In the genomic region with DNA sequence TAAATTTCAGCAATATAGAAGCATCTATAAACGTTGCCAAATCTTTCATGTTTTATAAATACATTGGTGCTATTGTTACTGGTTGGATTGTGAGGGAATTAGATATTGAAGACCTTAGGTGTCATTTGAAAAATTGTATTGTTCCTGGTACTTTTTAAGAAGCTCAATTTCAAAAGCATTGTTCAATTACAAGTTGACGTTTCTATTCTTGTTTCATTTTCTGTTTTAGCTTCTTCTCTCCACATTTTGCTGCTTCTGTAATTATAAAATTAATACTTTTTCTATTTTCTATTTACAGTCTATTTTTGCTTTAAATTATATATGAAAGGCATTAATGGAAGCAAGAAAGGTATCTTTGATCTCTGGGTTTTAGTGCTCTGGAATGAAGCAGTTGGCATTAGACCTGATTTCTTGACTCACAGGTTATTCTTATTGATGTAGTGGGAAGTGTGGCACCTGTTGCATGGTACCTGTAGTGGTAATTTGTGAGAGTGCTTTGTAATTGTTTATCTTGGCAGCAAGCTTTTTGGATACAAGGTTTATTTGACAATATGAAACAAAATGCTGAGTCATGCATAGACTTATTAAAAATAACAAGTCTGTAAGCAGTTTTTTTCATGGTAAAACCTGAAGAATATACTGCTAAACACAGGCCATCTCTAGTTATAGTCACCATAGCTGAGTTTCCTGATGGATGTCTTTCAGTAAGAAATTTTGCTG, we compare ENCODE assay signal across 2 cellular contexts.
A peak's percentile ranks its signal among the peaks of the same experiment; 100 is the strongest.
TF ChIP-seq lines count a peak whose summit lies in the region.

No MANE protein-coding gene starts in this region.

TF ChIP-seq in HEK293, 187 proteins besides CTCF, POLR2A, EP300 and RAD21 (continued from another document):
- TF ChIP-seq ZNF26 (tag by site-specific recombination; IDR thresholded peaks at IDR 0.05) (no peak), ZNF521 (tag by site-specific recombination; IDR thresholded peaks at IDR 0.05) (no peak), ZBTB8A (tag by site-specific recombination; IDR thresholded peaks at IDR 0.05) (no peak), ZNF560 (tag by site-specific recombination; IDR thresholded peaks at IDR 0.05; ENCODE audit: borderline replicate concordance) (no peak), ZNF175 (tag by site-specific recombination; IDR thresholded peaks at IDR 0.05) (no peak), SP7 (tag by site-specific recombination; IDR thresholded peaks at IDR 0.05) (no peak), FEZF1 (tag by site-specific recombination; IDR thresholded peaks at IDR 0.05) (no peak), SCRT2 (tag by site-specific recombination; IDR thresholded peaks at IDR 0.05) (peak; percentile 98), ZNF174 (tag by site-specific recombination; IDR thresholded peaks at IDR 0.05) (no peak), ZFHX2 (tag by site-specific recombination; conservative IDR thresholded peaks at IDR 0.05) (no peak), ZNF266 (tag by site-specific recombination; IDR thresholded peaks at IDR 0.05; ENCODE audit: low read depth) (no peak), RBAK (tag by site-specific recombination; IDR thresholded peaks at IDR 0.05) (no peak), KLF8 (tag by site-specific recombination; IDR thresholded peaks at IDR 0.05) (no peak)
- TF ChIP-seq, protein P1, sequence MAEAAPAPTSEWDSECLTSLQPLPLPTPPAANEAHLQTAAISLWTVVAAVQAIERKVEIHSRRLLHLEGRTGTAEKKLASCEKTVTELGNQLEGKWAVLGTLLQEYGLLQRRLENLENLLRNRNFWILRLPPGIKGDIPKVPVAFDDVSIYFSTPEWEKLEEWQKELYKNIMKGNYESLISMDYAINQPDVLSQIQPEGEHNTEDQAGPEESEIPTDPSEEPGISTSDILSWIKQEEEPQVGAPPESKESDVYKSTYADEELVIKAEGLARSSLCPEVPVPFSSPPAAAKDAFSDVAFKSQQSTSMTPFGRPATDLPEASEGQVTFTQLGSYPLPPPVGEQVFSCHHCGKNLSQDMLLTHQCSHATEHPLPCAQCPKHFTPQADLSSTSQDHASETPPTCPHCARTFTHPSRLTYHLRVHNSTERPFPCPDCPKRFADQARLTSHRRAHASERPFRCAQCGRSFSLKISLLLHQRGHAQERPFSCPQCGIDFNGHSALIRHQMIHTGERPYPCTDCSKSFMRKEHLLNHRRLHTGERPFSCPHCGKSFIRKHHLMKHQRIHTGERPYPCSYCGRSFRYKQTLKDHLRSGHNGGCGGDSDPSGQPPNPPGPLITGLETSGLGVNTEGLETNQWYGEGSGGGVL (tag by site-specific recombination; IDR thresholded peaks at IDR 0.05) = no peak

TF ChIP-seq in WTC11, 78 proteins besides CTCF, POLR2A, EP300 and RAD21 (continued from another document):
- TF ChIP-seq, protein P2, sequence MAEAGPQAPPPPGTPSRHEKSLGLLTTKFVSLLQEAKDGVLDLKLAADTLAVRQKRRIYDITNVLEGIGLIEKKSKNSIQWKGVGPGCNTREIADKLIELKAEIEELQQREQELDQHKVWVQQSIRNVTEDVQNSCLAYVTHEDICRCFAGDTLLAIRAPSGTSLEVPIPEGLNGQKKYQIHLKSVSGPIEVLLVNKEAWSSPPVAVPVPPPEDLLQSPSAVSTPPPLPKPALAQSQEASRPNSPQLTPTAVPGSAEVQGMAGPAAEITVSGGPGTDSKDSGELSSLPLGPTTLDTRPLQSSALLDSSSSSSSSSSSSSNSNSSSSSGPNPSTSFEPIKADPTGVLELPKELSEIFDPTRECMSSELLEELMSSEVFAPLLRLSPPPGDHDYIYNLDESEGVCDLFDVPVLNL (CRISPR knock-in tag; IDR thresholded peaks at IDR 0.05; ENCODE audit: borderline replicate concordance, low read depth) = no peak
- TF ChIP-seq, protein P3, sequence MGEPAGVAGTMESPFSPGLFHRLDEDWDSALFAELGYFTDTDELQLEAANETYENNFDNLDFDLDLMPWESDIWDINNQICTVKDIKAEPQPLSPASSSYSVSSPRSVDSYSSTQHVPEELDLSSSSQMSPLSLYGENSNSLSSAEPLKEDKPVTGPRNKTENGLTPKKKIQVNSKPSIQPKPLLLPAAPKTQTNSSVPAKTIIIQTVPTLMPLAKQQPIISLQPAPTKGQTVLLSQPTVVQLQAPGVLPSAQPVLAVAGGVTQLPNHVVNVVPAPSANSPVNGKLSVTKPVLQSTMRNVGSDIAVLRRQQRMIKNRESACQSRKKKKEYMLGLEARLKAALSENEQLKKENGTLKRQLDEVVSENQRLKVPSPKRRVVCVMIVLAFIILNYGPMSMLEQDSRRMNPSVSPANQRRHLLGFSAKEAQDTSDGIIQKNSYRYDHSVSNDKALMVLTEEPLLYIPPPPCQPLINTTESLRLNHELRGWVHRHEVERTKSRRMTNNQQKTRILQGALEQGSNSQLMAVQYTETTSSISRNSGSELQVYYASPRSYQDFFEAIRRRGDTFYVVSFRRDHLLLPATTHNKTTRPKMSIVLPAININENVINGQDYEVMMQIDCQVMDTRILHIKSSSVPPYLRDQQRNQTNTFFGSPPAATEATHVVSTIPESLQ (CRISPR knock-in tag; IDR thresholded peaks at IDR 0.05) = no peak
- TF ChIP-seq, protein P4, sequence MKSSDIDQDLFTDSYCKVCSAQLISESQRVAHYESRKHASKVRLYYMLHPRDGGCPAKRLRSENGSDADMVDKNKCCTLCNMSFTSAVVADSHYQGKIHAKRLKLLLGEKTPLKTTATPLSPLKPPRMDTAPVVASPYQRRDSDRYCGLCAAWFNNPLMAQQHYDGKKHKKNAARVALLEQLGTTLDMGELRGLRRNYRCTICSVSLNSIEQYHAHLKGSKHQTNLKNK (CRISPR knock-in tag; IDR thresholded peaks at IDR 0.05) = no peak
- TF ChIP-seq ZNF671 (CRISPR knock-in tag; IDR thresholded peaks at IDR 0.05) (no peak), ATF2 (CRISPR knock-in tag; IDR thresholded peaks at IDR 0.05; ENCODE audit: borderline replicate concordance, low read depth) (no peak), ZNF281 (CRISPR knock-in tag; IDR thresholded peaks at IDR 0.05) (no peak), ZBTB21 (CRISPR knock-in tag; IDR thresholded peaks at IDR 0.05; ENCODE audit: borderline replicate concordance) (no peak), RORB (CRISPR knock-in tag; IDR thresholded peaks at IDR 0.05) (no peak), ESRRA (CRISPR knock-in tag; IDR thresholded peaks at IDR 0.05; ENCODE audit: borderline replicate concordance) (no peak)
- TF ChIP-seq, protein P5, sequence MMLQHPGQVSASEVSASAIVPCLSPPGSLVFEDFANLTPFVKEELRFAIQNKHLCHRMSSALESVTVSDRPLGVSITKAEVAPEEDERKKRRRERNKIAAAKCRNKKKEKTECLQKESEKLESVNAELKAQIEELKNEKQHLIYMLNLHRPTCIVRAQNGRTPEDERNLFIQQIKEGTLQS (CRISPR knock-in tag; conservative IDR thresholded peaks at IDR 0.05) = no peak
- TF ChIP-seq, protein P6, sequence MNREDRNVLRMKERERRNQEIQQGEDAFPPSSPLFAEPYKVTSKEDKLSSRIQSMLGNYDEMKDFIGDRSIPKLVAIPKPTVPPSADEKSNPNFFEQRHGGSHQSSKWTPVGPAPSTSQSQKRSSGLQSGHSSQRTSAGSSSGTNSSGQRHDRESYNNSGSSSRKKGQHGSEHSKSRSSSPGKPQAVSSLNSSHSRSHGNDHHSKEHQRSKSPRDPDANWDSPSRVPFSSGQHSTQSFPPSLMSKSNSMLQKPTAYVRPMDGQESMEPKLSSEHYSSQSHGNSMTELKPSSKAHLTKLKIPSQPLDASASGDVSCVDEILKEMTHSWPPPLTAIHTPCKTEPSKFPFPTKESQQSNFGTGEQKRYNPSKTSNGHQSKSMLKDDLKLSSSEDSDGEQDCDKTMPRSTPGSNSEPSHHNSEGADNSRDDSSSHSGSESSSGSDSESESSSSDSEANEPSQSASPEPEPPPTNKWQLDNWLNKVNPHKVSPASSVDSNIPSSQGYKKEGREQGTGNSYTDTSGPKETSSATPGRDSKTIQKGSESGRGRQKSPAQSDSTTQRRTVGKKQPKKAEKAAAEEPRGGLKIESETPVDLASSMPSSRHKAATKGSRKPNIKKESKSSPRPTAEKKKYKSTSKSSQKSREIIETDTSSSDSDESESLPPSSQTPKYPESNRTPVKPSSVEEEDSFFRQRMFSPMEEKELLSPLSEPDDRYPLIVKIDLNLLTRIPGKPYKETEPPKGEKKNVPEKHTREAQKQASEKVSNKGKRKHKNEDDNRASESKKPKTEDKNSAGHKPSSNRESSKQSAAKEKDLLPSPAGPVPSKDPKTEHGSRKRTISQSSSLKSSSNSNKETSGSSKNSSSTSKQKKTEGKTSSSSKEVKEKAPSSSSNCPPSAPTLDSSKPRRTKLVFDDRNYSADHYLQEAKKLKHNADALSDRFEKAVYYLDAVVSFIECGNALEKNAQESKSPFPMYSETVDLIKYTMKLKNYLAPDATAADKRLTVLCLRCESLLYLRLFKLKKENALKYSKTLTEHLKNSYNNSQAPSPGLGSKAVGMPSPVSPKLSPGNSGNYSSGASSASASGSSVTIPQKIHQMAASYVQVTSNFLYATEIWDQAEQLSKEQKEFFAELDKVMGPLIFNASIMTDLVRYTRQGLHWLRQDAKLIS (CRISPR knock-in tag; IDR thresholded peaks at IDR 0.05; ENCODE audit: borderline replicate concordance) = no peak
